Comparison of ENCODE assay signal across 21 cellular contexts in genomic region chr1:174247472-174247871, GRCh38.
"Had no signal": no experiment of that assay in that cellular context is flagged by ENCODE, and none has a peak within 500 bp of the region (broad histone marks: within the 10 kb centered on the region; RNA-seq: fewer than 3 reads in every experiment).

No MANE protein-coding gene starts in this region.

- H3K4me2 ChIP-seq: neural progenitor cell had no signal

- DNase-seq: cortex of kidney; hypothalamus; kidney; right lobe of liver; small intestine; stimulated activated CD4-positive, alpha-beta T cell treated with anti-CD3 and anti-CD28 coated beads, Interleukin-15, amount 100 ng/mL, for 24 hours; stimulated activated CD4-positive, alpha-beta T cell treated with anti-CD3 and anti-CD28 coated beads, Interleukin-2, amount 100 ng/mL, for 48 hours; stimulated activated naive B cell treated with anti-CD40 and anti-IgM and Interleukin-4, amounts not matched to agents 10 μg/mL and 1 μg/mL and 100 μg/mL, for 72 hours; transverse colon; upper lobe of right lung; uterus had no signal

- H3K4me3 Mint-ChIP-seq: memory B cell; natural killer cell treated with Interleukin-12 subunit alpha and Interleukin-12 subunit beta and Interleukin-15 and Interleukin-18, amount 100 ng/mL, for 72 hours; neural progenitor cell; stimulated activated naive B cell treated with anti-CD40 and anti-IgM and Interleukin-4, amounts not matched to agents 10 μg/mL and 1 μg/mL and 100 μg/mL, for 72 hours; stimulated activated naive CD8-positive, alpha-beta T cell treated with anti-CD3 and anti-CD28 coated beads, Interleukin-15, Interleukin-2, amounts not matched to agents 100 ng/mL and 50 ng/mL, for 24 hours had no signal

- H3K36me3 ChIP-seq: neural progenitor cell, upper lobe of right lung, uterus had no signal

- H3K4me3 ChIP-seq: lung, neural progenitor cell, right lobe of liver, suprapubic skin, transverse colon, upper lobe of right lung, uterus had no signal

- H3K4me1 ChIP-seq: neural progenitor cell, parathyroid adenoma, right lobe of liver, suprapubic skin, transverse colon, upper lobe of right lung, uterus had no signal

- H3K79me2 ChIP-seq: parathyroid adenoma had no signal

- H3K36me3 Mint-ChIP-seq: natural killer cell treated with Interleukin-12 subunit alpha and Interleukin-12 subunit beta and Interleukin-15 and Interleukin-18, amount 100 ng/mL, for 72 hours had no signal

- H3K9ac ChIP-seq: neural progenitor cell, parathyroid adenoma had no signal

- H3K9me3 ChIP-seq: right lobe of liver, suprapubic skin, transverse colon, upper lobe of right lung, uterus had no signal

- H3K27ac ChIP-seq: neural progenitor cell, parathyroid adenoma, right lobe of liver, suprapubic skin, transverse colon, upper lobe of right lung, uterus had no signal

- H2AFZ ChIP-seq: neural progenitor cell, parathyroid adenoma had no signal

- H3K9me3 Mint-ChIP-seq: memory B cell; natural killer cell treated with Interleukin-12 subunit alpha and Interleukin-12 subunit beta and Interleukin-15 and Interleukin-18, amount 100 ng/mL, for 72 hours; neural progenitor cell; stimulated activated naive B cell treated with anti-CD40 and anti-IgM and Interleukin-4, amounts not matched to agents 10 μg/mL and 1 μg/mL and 100 μg/mL, for 72 hours; stimulated activated naive CD8-positive, alpha-beta T cell treated with anti-CD3 and anti-CD28 coated beads, Interleukin-15, Interleukin-2, amounts not matched to agents 100 ng/mL and 50 ng/mL, for 24 hours had no signal

- H3K27ac Mint-ChIP-seq: memory B cell; neural progenitor cell; progenitor cell of endocrine pancreas; stimulated activated naive B cell treated with anti-CD40 and anti-IgM and Interleukin-4, amounts not matched to agents 10 μg/mL and 1 μg/mL and 100 μg/mL, for 72 hours; stimulated activated naive CD8-positive, alpha-beta T cell treated with anti-CD3 and anti-CD28 coated beads, Interleukin-15, Interleukin-2, amounts not matched to agents 100 ng/mL and 50 ng/mL, for 24 hours had no signal

- H3K27me3 ChIP-seq: neural progenitor cell, right lobe of liver, suprapubic skin, transverse colon, upper lobe of right lung, uterus had no signal

- H3K4me1 Mint-ChIP-seq: memory B cell, neural progenitor cell had no signal

- FAIRE-seq: frontal cortex, kidney, small intestine had no signal

- H3K27me3 Mint-ChIP-seq: memory B cell; natural killer cell treated with Interleukin-12 subunit alpha and Interleukin-12 subunit beta and Interleukin-15 and Interleukin-18, amount 100 ng/mL, for 72 hours; progenitor cell of endocrine pancreas; stimulated activated naive B cell treated with anti-CD40 and anti-IgM and Interleukin-4, amounts not matched to agents 10 μg/mL and 1 μg/mL and 100 μg/mL, for 72 hours; stimulated activated naive CD8-positive, alpha-beta T cell treated with anti-CD3 and anti-CD28 coated beads, Interleukin-15, Interleukin-2, amounts not matched to agents 100 ng/mL and 50 ng/mL, for 24 hours had no signal

- ATAC-seq: left lobe of liver; natural killer cell treated with Interleukin-12 subunit alpha and Interleukin-12 subunit beta and Interleukin-15 and Interleukin-18, amount 100 ng/mL, for 72 hours; right lobe of liver; stimulated activated naive B cell treated with anti-CD40 and anti-IgM and Interleukin-4, amounts not matched to agents 10 μg/mL and 1 μg/mL and 100 μg/mL, for 72 hours; upper lobe of right lung had no signal
